ENCODE assay signal across 19 cellular contexts in the genomic region with DNA sequence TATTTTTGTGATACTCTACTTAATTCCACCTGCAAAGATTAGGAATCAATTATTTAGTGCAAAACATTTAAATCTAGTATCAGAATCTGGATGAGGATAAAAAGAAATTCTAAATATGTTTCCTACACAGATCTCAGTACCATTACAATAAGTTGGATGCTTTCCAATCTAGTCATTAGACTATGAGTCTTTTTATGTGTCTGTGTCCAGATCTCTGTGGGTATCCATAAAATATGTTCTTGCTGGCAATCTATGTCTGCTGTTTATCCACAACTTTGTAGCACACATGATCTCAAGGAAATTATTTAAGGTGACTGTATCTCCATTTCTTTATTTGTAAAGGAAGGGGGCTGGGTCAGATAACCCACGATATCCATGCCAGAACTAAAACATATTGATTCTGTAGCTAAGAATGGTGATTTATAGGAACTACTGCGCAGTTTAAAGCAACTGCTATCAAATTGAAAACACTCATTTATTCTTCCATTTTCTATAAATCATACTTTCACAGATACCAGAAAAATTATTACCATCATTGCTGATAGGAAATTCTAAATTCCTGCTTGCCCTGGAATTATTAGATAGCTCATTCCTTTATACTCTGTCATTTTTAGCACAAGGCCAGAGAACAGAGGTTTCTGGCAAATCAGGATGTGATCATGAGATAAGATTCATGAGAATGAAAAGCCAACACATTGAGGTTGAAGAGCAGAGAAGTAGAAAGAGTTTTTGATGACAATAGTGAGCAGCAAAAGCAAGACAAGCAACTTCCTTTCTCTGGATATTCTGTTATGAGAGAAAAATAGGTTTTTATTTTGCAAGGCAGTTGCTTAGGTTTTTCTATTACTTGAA.
DNase-seq lines count a peak whose midpoint lies in the region; ATAC-seq and TF ChIP-seq lines count a peak whose summit lies in the region.
"Had no signal": no experiment of that assay in that cellular context is flagged by ENCODE, and none has a peak within 500 bp of the region (broad histone marks: within the 10 kb centered on the region; RNA-seq: fewer than 3 reads in every experiment).

No MANE protein-coding gene starts in this region.

- TF ChIP-seq POLR2A in gastroesophageal sphincter (IDR thresholded peaks at IDR 0.05) (no peak), stomach (IDR thresholded peaks at IDR 0.05) (no peak)

- intact Hi-C loops in stomach (cut with DNase I; ENCODE audit: low total_unique reads) = no loop called here

- H3K18ac ChIP-seq in mesenchymal stem cell (ENCODE audit: low read depth in 1 of 2, low read length in 2 of 2) = no peak overlapping the region

- H3K14ac ChIP-seq in mesenchymal stem cell (ENCODE audit: low read length in 2 of 2) = no peak overlapping the region

- H3K36me3 ChIP-seq in mesenchymal stem cell (ENCODE audit: control insufficient read depth in 1 of 2, insufficient read depth in 2 of 2, low read depth in 1 of 2, low read length in 2 of 2) = no peaks in the 10 kb centered on the region
- H3K36me3 ChIP-seq in gastroesophageal sphincter = no peaks in the 10 kb centered on the region
- no peaks in the 10 kb centered on the region for H3K36me3 ChIP-seq in stomach
- H3K36me3 ChIP-seq: ascending aorta, neutrophil had no signal

- H3K4me1 ChIP-seq in mesenchymal stem cell (ENCODE audit: control insufficient read depth, insufficient read depth, low read depth, low read length) = no peaks in the 10 kb centered on the region
- H3K4me1 ChIP-seq in gastroesophageal sphincter = no peaks in the 10 kb centered on the region
- H3K4me1 ChIP-seq in stomach = peaks cover 0 to 5% (median 0%) of the 10 kb centered on the region in 4 donors
- H3K4me1 ChIP-seq: ascending aorta had no signal

- no peaks in the 10 kb centered on the region for H3K79me1 ChIP-seq in mesenchymal stem cell (replicated peaks; ENCODE audit: low read length, poor library complexity, severe bottlenecking)

- no peak overlapping the region for H2AK5ac ChIP-seq in mesenchymal stem cell (ENCODE audit: low read length, severe bottlenecking)

- no peak overlapping the region for H4K91ac ChIP-seq in mesenchymal stem cell (ENCODE audit: low read length)

- H4K8ac ChIP-seq in mesenchymal stem cell (ENCODE audit: low read length) = no peak overlapping the region

- no peaks in the 10 kb centered on the region for H3K27me3 ChIP-seq in mesenchymal stem cell (ENCODE audit: control insufficient read depth in 1 of 2, insufficient read depth in 1 of 2, low read length in 2 of 2)
- H3K27me3 ChIP-seq in gastroesophageal sphincter = no peaks in the 10 kb centered on the region
- H3K27me3 ChIP-seq in stomach = no peaks in the 10 kb centered on the region
- H3K27me3 ChIP-seq: ascending aorta, neutrophil had no signal

- TF ChIP-seq CTCF in choroid plexus epithelial cell (conservative IDR thresholded peaks at IDR 0.05; ENCODE audit: low read depth, low read length) (no peak), gastroesophageal sphincter (IDR thresholded peaks at IDR 0.05) (no peak), stomach (IDR thresholded peaks at IDR 0.05) (no peak)

- TF ChIP-seq EP300 in gastroesophageal sphincter (IDR thresholded peaks at IDR 0.05) (no peak), stomach (IDR thresholded peaks at IDR 0.05) (no peak)

- no peak overlapping the region for H2BK120ac ChIP-seq in mesenchymal stem cell (ENCODE audit: low read depth, low read length)

- H3K9me3 ChIP-seq in mesenchymal stem cell (ENCODE audit: control insufficient read depth, low read length) (no peaks in the 10 kb centered on the region), gastroesophageal sphincter (no peaks in the 10 kb centered on the region), stomach (peaks cover 0 to 5% (median 0%) of the 10 kb centered on the region in 4 donors)
- H3K9me3 ChIP-seq: ascending aorta, neutrophil had no signal

- no peak overlapping the region for H3K4me3 ChIP-seq in choroid plexus epithelial cell (ENCODE audit: low read depth, low read length)
- no peak overlapping the region for H3K4me3 ChIP-seq in mesenchymal stem cell (ENCODE audit: insufficient read depth in 1 of 2, low read depth in 1 of 2, low read length in 2 of 2)
- H3K4me3 ChIP-seq in gastroesophageal sphincter = no peak overlapping the region
- no peak overlapping the region for H3K4me3 ChIP-seq in stomach
- H3K4me3 ChIP-seq: ascending aorta, skin epidermis had no signal

- no peak overlapping the region for H3K4ac ChIP-seq in mesenchymal stem cell (ENCODE audit: low read depth in 1 of 2, low read length in 2 of 2)

- H3K27ac ChIP-seq in mesenchymal stem cell (ENCODE audit: low read length, poor library complexity, severe bottlenecking) (no peak overlapping the region), gastroesophageal sphincter (no peak overlapping the region), stomach (no peak overlapping the region)
- H3K27ac ChIP-seq: ascending aorta, neutrophil, skin epidermis had no signal

- H2BK15ac ChIP-seq in mesenchymal stem cell (ENCODE audit: low read depth, poor library complexity, severe bottlenecking) = no peak overlapping the region

- H3K9ac ChIP-seq in mesenchymal stem cell (ENCODE audit: low read length) = peak overlapping the region; percentile 22

- no peak overlapping the region for H2BK5ac ChIP-seq in mesenchymal stem cell (ENCODE audit: low read depth, low read length, poor library complexity, severe bottlenecking)

- ATAC-seq in gastroesophageal sphincter = no peak

- H2AFZ ChIP-seq in mesenchymal stem cell (ENCODE audit: low read depth, low read length) = no peak overlapping the region

- no peak overlapping the region for H3K4me2 ChIP-seq in mesenchymal stem cell (ENCODE audit: low read length, poor library complexity, severe bottlenecking)

- DNase-seq in AG20443 (ENCODE audit: low spot score) = peak; percentile 13
- DNase-seq in M059J (ENCODE audit: low read depth) = peak; percentile 78
- DNase-seq in choroid plexus epithelial cell (ENCODE audit: low read depth) = peak; percentile 84
- DNase-seq in mesenchymal stem cell = no peak
- no peak for DNase-seq in stomach
- no peak for DNase-seq in NCI-H524 treated with DMSO at 0.1 percent for 48 hours (lab: John Stamatoyannopoulos, UW)
- DNase-seq in CD1c-positive myeloid dendritic cell (ENCODE audit: extremely low spot score) = no peak
- DNase-seq: activated CD4-positive, alpha-beta T cell treated with anti-CD3 and anti-CD28 coated beads, Interleukin-2, amount 50 U/mL, for 1 hour; activated naive CD4-positive, alpha-beta T cell; hippocampal formation; kidney glomerular epithelial cell; NCI-H2107; NCI-H82; RPMI8226; SW 1271 had no signal

- H3K23ac ChIP-seq in mesenchymal stem cell (ENCODE audit: low read length in 2 of 2) = no peak overlapping the region

- no peak overlapping the region for H2BK12ac ChIP-seq in mesenchymal stem cell (ENCODE audit: low read length in 2 of 2)

- WGBS in mesenchymal stem cell = 100% methylated on average over 1 of the region's 2 CpGs
- 75 to 93% methylated on average over 2 of the region's 2 CpGs for WGBS in gastroesophageal sphincter (ENCODE audit: low coverage in 1 of 2), 2 donors
- 26 to 50% (median 44%) methylated on average over 2 of the region's 2 CpGs for WGBS in stomach, 5 donors

Comparison
In these comparisons a context has a peak if more than half of its experiments do, and no peak if none do; other contexts are left out.
1. DNase-seq: peak in AG20443 (single experiment), M059J (single experiment) and choroid plexus epithelial cell (single experiment); none in mesenchymal stem cell (single experiment), stomach (single experiment), NCI-H524 treated with DMSO at 0.1 percent for 48 hours (single experiment) and CD1c-positive myeloid dendritic cell (single experiment).